ENCODE assay signal across 15 cellular contexts in the genomic region with DNA sequence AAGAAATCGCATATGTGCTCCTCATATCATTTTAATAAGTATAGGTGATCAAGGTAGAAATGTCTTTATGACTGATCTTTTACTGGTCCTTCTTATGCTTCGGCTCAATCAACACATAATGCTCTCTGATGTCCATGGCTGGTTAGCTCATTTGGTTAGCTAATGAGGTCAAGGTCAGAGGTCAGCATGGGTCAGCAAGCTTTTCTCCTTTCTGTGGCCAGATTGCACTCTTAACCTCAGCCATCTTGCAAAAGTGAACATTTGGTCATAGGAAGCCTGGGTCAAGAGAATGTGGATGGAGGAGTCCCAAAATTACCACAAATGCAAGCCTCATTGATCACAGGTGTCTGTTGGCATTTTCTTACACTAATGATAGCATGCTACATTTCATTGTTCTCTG. TPM values are rescaled to one million over a fixed set of nuclear protein-coding genes. Genes with fewer than 3 reads are reported as not detected.
A peak's percentile ranks its signal among the peaks of the same experiment; 100 is the strongest.
DNase-seq lines count a peak whose midpoint lies in the region; ATAC-seq, FAIRE-seq and TF ChIP-seq lines count a peak whose summit lies in the region.
"Had no signal": no experiment of that assay in that cellular context is flagged by ENCODE, and none has a peak within 500 bp of the region (broad histone marks: within the 10 kb centered on the region; RNA-seq: fewer than 3 reads in every experiment).

No MANE protein-coding gene starts in this region.

- H3K36me3 Mint-ChIP-seq in neural crest cell (ENCODE audit: low read depth): no peaks in the 10 kb centered on the region

- peaks cover 0 to 11% (median 8%) of the 10 kb centered on the region in 11 experiments; a peak in 15 of 22 replicates for H3K27me3 ChIP-seq in BLaER1 treated with 17β-estradiol and CSF1 and Interleukin-3, amounts not matched to agents 10 nM and 100 nM
- H3K27me3 ChIP-seq in K562 (ENCODE audit: control insufficient read depth in 2 of 2, insufficient read depth in 2 of 2, low read length in 2 of 2): peaks cover 23 to 32% of the 10 kb centered on the region in 2 experiments

- no peak overlapping the region for H2AFZ ChIP-seq in K562 (ENCODE audit: low read depth, low read length)
- H2AFZ ChIP-seq: GM23338 had no signal

- TF ChIP-seq CTCF in K562 (IDR thresholded peaks at IDR 0.05 in 2 of 3, conservative IDR thresholded peaks at IDR 0.05 in 1 of 3; ENCODE audit: insufficient read depth in 2 of 3, low read depth in 1 of 3, low read length in 3 of 3): no peak
- TF ChIP-seq CTCF in neural crest cell (conservative IDR thresholded peaks at IDR 0.05): no peak

- no peak for TF ChIP-seq EP300 in K562 (IDR thresholded peaks at IDR 0.05; ENCODE audit: low read length)

- FAIRE-seq in GM19239 (lab: Jason Lieb, UNC): peak; percentile 64
- no peak for FAIRE-seq in K562 (lab: Jason Lieb, UNC)
- FAIRE-seq: HTR-8/SVneo had no signal

- H3K27ac ChIP-seq in BLaER1 treated with 17β-estradiol and CSF1 and Interleukin-3, amounts not matched to agents 10 nM and 100 nM: peak overlapping the region in 2 of 11 experiments; percentile 78 to 82; a peak in 2 of 22 replicates
- no peak overlapping the region for H3K27ac ChIP-seq in K562 (ENCODE audit: extremely low read depth, low read depth, low read length)
- H3K27ac ChIP-seq: BLaER1 had no signal

- intact Hi-C loops in K562 (cut with micrococcal nuclease): no loop called here
- intact Hi-C loops in Right ventricle myocardium superior (cut with DNase I): loop anchor here (10.0 kb wide), 1 partner anchor 94 kb away; the partner anchor contains the start of gene CXCR4

- no TSS peak for BruUV-seq in K562 (replicated peaks; lab: Mats Ljungman, UMichigan)

- no peaks in the 10 kb centered on the region for H4K20me1 ChIP-seq in BLaER1 treated with 17β-estradiol and CSF1 and Interleukin-3, amounts not matched to agents 10 nM and 100 nM
- H4K20me1 ChIP-seq in K562 (replicated peaks; ENCODE audit: control insufficient read depth, insufficient read depth, low read length): no peaks in the 10 kb centered on the region
- H4K20me1 ChIP-seq: BLaER1 had no signal

- ATAC-seq in K562: no peak
- no peak for ATAC-seq in Right ventricle myocardium superior (ENCODE audit: poor library complexity)
- ATAC-seq: GM23338, HCT116 had no signal

- H3K4me2 ChIP-seq in BLaER1 treated with 17β-estradiol and CSF1 and Interleukin-3, amounts not matched to agents 10 nM and 100 nM: peak overlapping the region in 6 of 11 experiments; percentile 2 to 74 (median 12); a peak in 7 of 22 replicates
- no peak overlapping the region for H3K4me2 ChIP-seq in K562 (ENCODE audit: insufficient read depth, low read length)
- H3K4me2 ChIP-seq: BLaER1, GM23338 had no signal

- no peak overlapping the region for H3K9ac ChIP-seq in BLaER1 treated with 17β-estradiol and CSF1 and Interleukin-3, amounts not matched to agents 10 nM and 100 nM
- no peak overlapping the region for H3K9ac ChIP-seq in K562 (ENCODE audit: insufficient read depth in 1 of 2, low read depth in 2 of 2, low read length in 2 of 2)
- H3K9ac ChIP-seq: BLaER1 had no signal

- no peaks in the 10 kb centered on the region for H3K27me3 Mint-ChIP-seq in neural crest cell (ENCODE audit: low read depth)

- peak overlapping the region; percentile 72 for H3K27ac Mint-ChIP-seq in neural crest cell (ENCODE audit: unreplicated experiment)
- H3K27ac Mint-ChIP-seq: GM23338 had no signal

- H3K4me1 Mint-ChIP-seq in neural crest cell: peaks cover 78% of the 10 kb centered on the region

- DNase-seq in GM19239 (ENCODE audit: insufficient read length, low spot score) (no peak), K562 (ENCODE audit: extremely low read depth in 1 of 4, low spot score in 3 of 4) (no peak), neural crest cell (ENCODE audit: low read depth, low spot score) (no peak), UCSD-AML1 (lab: John Stamatoyannopoulos, UW; ENCODE audit: unreplicated experiment) (no peak), NCI-H2107 (lab: John Stamatoyannopoulos, UW) (no peak), Right ventricle myocardium superior (no peak)
- no peak for DNase-seq in stimulated activated CD4-positive, alpha-beta T cell treated with anti-CD3 and anti-CD28 coated beads, Interleukin-1b, Interleukin-23, amount 100 ng/mL, for 48 hours
- DNase-seq: NCI-H1436 treated with DMSO at 0.1 percent for 48 hours, NCI-H2029 treated with DMSO at 0.1 percent for 48 hours, NCI-H82 had no signal

- no peak for TF ChIP-seq POLR2A in K562 (conservative IDR thresholded peaks at IDR 0.05)

- CTCF ChIA-PET in K562 (lab: Yijun Ruan, JAX; ENCODE audit: low intra/inter-chr PET ratio): no interaction called here

- H3K36me3 ChIP-seq in BLaER1 treated with 17β-estradiol and CSF1 and Interleukin-3, amounts not matched to agents 10 nM and 100 nM: no peaks in the 10 kb centered on the region
- H3K36me3 ChIP-seq in K562 (ENCODE audit: control insufficient read depth, insufficient read depth, low read length): no peaks in the 10 kb centered on the region
- H3K36me3 ChIP-seq: BLaER1 had no signal

- no peak for TF ChIP-seq RAD21 in K562 (CRISPR knock-in tag; conservative IDR thresholded peaks at IDR 0.05 in 1 of 2, IDR thresholded peaks at IDR 0.05 in 1 of 2)

- no peaks in the 10 kb centered on the region for H3K9me3 Mint-ChIP-seq in neural crest cell
- H3K9me3 Mint-ChIP-seq: GM23338 had no signal

- POLR2A ChIA-PET in K562 (lab: Yijun Ruan, JAX): interaction anchor here (1.2 to 2.1 kb wide), 2 partner anchors 10 to 35 kb away, joined by 3 to 5 read pairs; partner anchors contain the start of gene DARS1

- H3K4me3 ChIP-seq in BLaER1 treated with 17β-estradiol and CSF1 and Interleukin-3, amounts not matched to agents 10 nM and 100 nM: no peak overlapping the region
- no peak overlapping the region for H3K4me3 ChIP-seq in K562
- H3K4me3 ChIP-seq: BLaER1, GM23338 had no signal

- no peaks in the 10 kb centered on the region for H3K9me1 ChIP-seq in K562 (ENCODE audit: control insufficient read depth, insufficient read depth, low read length)

- in situ Hi-C loops in K562 (cut with MboI): no loop called here

- H3K4me3 Mint-ChIP-seq in neural crest cell: peak overlapping the region; percentile 36
- H3K4me3 Mint-ChIP-seq: GM23338 had no signal

- WGBS in K562 (ENCODE audit: insufficient coverage, low coverage, missing lambda C conversion rate): 0% methylated on average over 2 of the region's 2 CpGs

- H3K9me3 ChIP-seq in BLaER1 treated with 17β-estradiol and CSF1 and Interleukin-3, amounts not matched to agents 10 nM and 100 nM (replicated peaks in 1 of 11): peaks cover 0 to 19% (median 10%) of the 10 kb centered on the region in 11 experiments; a peak in 16 of 22 replicates
- no peaks in the 10 kb centered on the region for H3K9me3 ChIP-seq in K562 (replicated peaks; ENCODE audit: control insufficient read depth, insufficient read depth, low read depth, low read length)

- H3K79me2 ChIP-seq in K562 (ENCODE audit: control insufficient read depth, insufficient read depth, low read length): no peaks in the 10 kb centered on the region

- peaks cover 33 to 89% (median 49%) of the 10 kb centered on the region in 10 experiments for H3K4me1 ChIP-seq in BLaER1 treated with 17β-estradiol and CSF1 and Interleukin-3, amounts not matched to agents 10 nM and 100 nM
- H3K4me1 ChIP-seq in K562 (replicated peaks in 1 of 2; ENCODE audit: control insufficient read depth in 2 of 2, insufficient read depth in 2 of 2, low read length in 2 of 2): peaks cover 0 to 7% of the 10 kb centered on the region in 2 experiments; a peak in 2 of 5 replicates

TF ChIP-seq in K562, 482 proteins besides CTCF, POLR2A, EP300 and RAD21:
- TF ChIP-seq KLF13 (tag; IDR thresholded peaks at IDR 0.05; ENCODE audit: borderline replicate concordance, low read depth) (no peak), ZNF143 (CRISPR knock-in tag; IDR thresholded peaks at IDR 0.05) (no peak), CHD1 (IDR thresholded peaks at IDR 0.05; ENCODE audit: low read length) (no peak), KAT7 (CRISPR knock-in tag; IDR thresholded peaks at IDR 0.05; ENCODE audit: borderline replicate concordance) (no peak), NR2C1 (IDR thresholded peaks at IDR 0.05) (peak; percentile 56; the same call in 1 of the 2 replicates), NR2C1 (tag; IDR thresholded peaks at IDR 0.05) (peak; percentile 68)

RNA-seq across cellular contexts. Expression of gene DARS1, which starts 35.4 kb away (rescaled TPM):
- 52.8 and 147 TPM in 2 replicates for total RNA-seq in K562 (2011; cell fraction: chromatin; rRNA removed; ENCODE audit: low replicate concordance)
- total RNA-seq in K562 (2011; cell fraction: nucleolus; rRNA removed): 22.5 and 30.5 TPM in 2 replicates
- total RNA-seq in K562 (2011; cell fraction: nucleoplasm; rRNA removed): 54.0 and 61.3 TPM in 2 replicates
- total RNA-seq in K562 (2014; rRNA removed): 74.3 and 93.2 TPM in 2 replicates
- total RNA-seq in K562 (2014; rRNA removed; fragmentation: Illumina TruSeq; extraction: Trizol): 150 and 171 TPM in 2 replicates
- total RNA-seq in K562 (2015; rRNA removed; fragmentation: Illumina TruSeq; extraction: Trizol): 106 and 116 TPM in 2 replicates
- total RNA-seq in K562 (2021): 92.7 and 95.3 TPM in 2 replicates
- polyA plus RNA-seq in K562 (2011; rRNA removed): 230 and 239 TPM in 2 replicates
- 43.0 and 108 TPM in 2 replicates for polyA plus RNA-seq in K562 (2011; cell fraction: cytosol; rRNA removed)
- 39.8 and 79.6 TPM in 2 replicates for polyA plus RNA-seq in K562 (2011; cell fraction: nucleus; rRNA removed)
- 91.7 and 100 TPM in 2 replicates for polyA plus RNA-seq in K562 (2012)
- polyA plus RNA-seq in K562 (2014; fragmentation: Illumina TruSeq; extraction: Trizol): 141 and 167 TPM in 2 replicates
- 10 to 100 TPM; 91.5 to 95.0 TPM for polyA plus RNA-seq in K562 (2014; fragmentation: Nextera tagmentation; extraction: Ambion mirVana)
- 89.7 and 98.0 TPM in 2 replicates for polyA plus RNA-seq in K562 (2014; rRNA removed)
- 346 and 409 TPM in 2 replicates for polyA minus RNA-seq in K562 (2011; rRNA and poly(A)+ RNA removed)
- polyA minus RNA-seq in K562 (2011; cell fraction: cytosol; rRNA and poly(A)+ RNA removed): 60.3 and 90.3 TPM in 2 replicates
- 34.6 and 73.8 TPM in 2 replicates for polyA minus RNA-seq in K562 (2011; cell fraction: nucleus; rRNA and poly(A)+ RNA removed)
- 73.8 and 91.1 TPM in 2 replicates for total RNA-seq in neural crest cell
- total RNA-seq in Right ventricle myocardium superior: 62.8 TPM
